15 cellular contexts compared by ENCODE assay signal in the genomic region with DNA sequence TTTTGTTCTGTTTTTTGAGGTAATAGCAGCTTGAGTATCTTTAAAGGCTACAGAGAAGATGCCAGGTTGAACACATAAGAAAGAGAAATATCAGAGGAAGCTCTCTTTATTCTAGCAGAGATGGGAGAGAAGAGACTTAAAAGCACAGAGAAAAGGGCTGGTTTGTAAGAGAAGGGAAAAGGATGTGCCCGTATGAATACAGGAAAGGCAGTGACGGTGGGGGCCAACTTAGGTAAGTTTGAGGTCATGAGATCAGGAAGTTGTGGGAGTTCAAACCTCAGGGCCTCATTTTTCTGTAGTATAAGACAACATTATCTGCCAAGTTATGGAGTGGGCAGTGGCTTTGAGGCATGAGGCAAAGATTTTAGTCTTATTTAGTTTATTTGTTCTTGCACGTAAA.
DNase-seq lines count a peak whose midpoint lies in the region; ATAC-seq and TF ChIP-seq lines count a peak whose summit lies in the region.
"Had no signal": no experiment of that assay in that cellular context is flagged by ENCODE, and none has a peak within 500 bp of the region (broad histone marks: within the 10 kb centered on the region; RNA-seq: fewer than 3 reads in every experiment).

No MANE protein-coding gene starts in this region.

- H3K27ac ChIP-seq in CD8-positive, alpha-beta memory T cell (ENCODE audit: low read depth, low read length) = no peak overlapping the region
- no peak overlapping the region for H3K27ac ChIP-seq in neuronal stem cell (replicated peaks; ENCODE audit: low read length)
- H3K27ac ChIP-seq: cardiac muscle cell, tibial nerve had no signal

- no peak overlapping the region for H3K9ac ChIP-seq in neuronal stem cell (ENCODE audit: low read depth, low read length, poor library complexity)

- H3K36me3 Mint-ChIP-seq in CD8-positive, alpha-beta memory T cell = peaks cover 0 to 9% (median 0%) of the 10 kb centered on the region in 3 donors

- no peaks in the 10 kb centered on the region for H3K79me1 ChIP-seq in neuronal stem cell (ENCODE audit: low read depth, low read length)

- no peak overlapping the region for H2BK15ac ChIP-seq in neuronal stem cell (ENCODE audit: low read length)

- no peaks in the 10 kb centered on the region for H3K36me3 ChIP-seq in CD8-positive, alpha-beta memory T cell (ENCODE audit: insufficient read depth, low read length)
- H3K36me3 ChIP-seq in neuronal stem cell (replicated peaks in 1 of 2; ENCODE audit: control insufficient read depth in 2 of 2, insufficient read depth in 2 of 2, low read length in 2 of 2) = no peaks in the 10 kb centered on the region
- H3K36me3 ChIP-seq: cardiac muscle cell, tibial nerve had no signal

- peaks cover 23% of the 10 kb centered on the region for H3K4me1 ChIP-seq in CD8-positive, alpha-beta memory T cell (ENCODE audit: insufficient read depth, low read length)
- no peaks in the 10 kb centered on the region for H3K4me1 ChIP-seq in neuronal stem cell (ENCODE audit: control insufficient read depth in 2 of 2, insufficient read depth in 1 of 2, low read depth in 1 of 2, low read length in 2 of 2)
- H3K4me1 ChIP-seq: tibial nerve had no signal

- no peak overlapping the region for H2BK120ac ChIP-seq in neuronal stem cell (ENCODE audit: low read depth, low read length)

- H3K27me3 Mint-ChIP-seq in CD8-positive, alpha-beta memory T cell = no peaks in the 10 kb centered on the region
- H3K27me3 Mint-ChIP-seq: B cell had no signal

- H3K4me3 Mint-ChIP-seq in CD8-positive, alpha-beta memory T cell = peak overlapping the region in 4 of 7 donors; percentile 0 to 28 (median 22)
- H3K4me3 Mint-ChIP-seq: B cell, nephron progenitor cell had no signal

- peaks cover 13 to 23% (median 14%) of the 10 kb centered on the region in 3 donors for H3K4me1 Mint-ChIP-seq in CD8-positive, alpha-beta memory T cell
- H3K4me1 Mint-ChIP-seq: B cell had no signal

- H2BK5ac ChIP-seq in neuronal stem cell (ENCODE audit: low read length) = no peak overlapping the region

- no peak overlapping the region for H3K23ac ChIP-seq in neuronal stem cell (ENCODE audit: low read depth, low read length, poor library complexity)

- no CpG with 5 or more reads among the region's 3 CpGs for WGBS in neuronal stem cell (ENCODE audit: extremely low coverage in 2 of 2, insufficient read length in 2 of 2, insufficient replicate concordance in 1 of 2), 2 donors

- H3K4ac ChIP-seq in neuronal stem cell (ENCODE audit: low read length) = no peak overlapping the region

- no peaks in the 10 kb centered on the region for H3K27me3 ChIP-seq in CD8-positive, alpha-beta memory T cell (ENCODE audit: insufficient read depth, low read length, poor library complexity, severe bottlenecking)
- peaks cover 0 to 19% (median 0%) of the 10 kb centered on the region in 3 experiments for H3K27me3 ChIP-seq in neuronal stem cell (ENCODE audit: control insufficient read depth in 3 of 3, insufficient read depth in 3 of 3, low read depth in 1 of 3, low read length in 3 of 3)
- H3K27me3 ChIP-seq: cardiac muscle cell, tibial nerve had no signal

- POLR2A ChIA-PET in CD8-positive, alpha-beta memory T cell (lab: Charles Lee) = no interaction called here

- H2AK5ac ChIP-seq in neuronal stem cell (ENCODE audit: low read depth, low read length) = no peak overlapping the region

- no peak overlapping the region for H3K18ac ChIP-seq in neuronal stem cell (ENCODE audit: low read length)

- peak overlapping the region; percentile 26 to 75 (median 62) for H3K27ac Mint-ChIP-seq in CD8-positive, alpha-beta memory T cell
- H3K27ac Mint-ChIP-seq: B cell had no signal

- H4K8ac ChIP-seq in neuronal stem cell (ENCODE audit: low read depth, low read length) = no peak overlapping the region

- no peak overlapping the region for H3K4me3 ChIP-seq in CD8-positive, alpha-beta memory T cell (ENCODE audit: low read length)
- no peak overlapping the region for H3K4me3 ChIP-seq in neuronal stem cell (ENCODE audit: low read length in 2 of 2)
- H3K4me3 ChIP-seq: cardiac muscle cell, tibial nerve had no signal

- H2AFZ ChIP-seq in neuronal stem cell (ENCODE audit: low read length) = no peak overlapping the region

- H3K9me3 Mint-ChIP-seq in CD8-positive, alpha-beta memory T cell = peaks cover 0 to 6% (median 3%) of the 10 kb centered on the region in 5 donors

- no peak overlapping the region for H2BK12ac ChIP-seq in neuronal stem cell (ENCODE audit: low read length)

- no peak overlapping the region for H4K91ac ChIP-seq in neuronal stem cell (ENCODE audit: low read depth, low read length, poor library complexity)

- no peak for TF ChIP-seq CTCF in GM10266 (IDR thresholded peaks at IDR 0.05; ENCODE audit: control insufficient read depth, insufficient read depth, low read depth, missing control alignments)

- no peaks in the 10 kb centered on the region for H3K9me3 ChIP-seq in CD8-positive, alpha-beta memory T cell (ENCODE audit: low read length)
- no peaks in the 10 kb centered on the region for H3K9me3 ChIP-seq in neuronal stem cell (replicated peaks in 1 of 2; ENCODE audit: control insufficient read depth in 2 of 2, insufficient read depth in 1 of 2, low read depth in 1 of 2, low read length in 2 of 2)

- no peak overlapping the region for H3K4me2 ChIP-seq in neuronal stem cell (ENCODE audit: insufficient read depth, low read length, poor library complexity, severe bottlenecking)

- no peak overlapping the region for H3K14ac ChIP-seq in neuronal stem cell (ENCODE audit: low read length)

- ATAC-seq in GM18909 (IDR thresholded peaks at IDR 0.05; ENCODE audit: poor library complexity, unreplicated experiment) = no peak
- ATAC-seq: right cardiac atrium had no signal

- CTCF ChIA-PET in CD8-positive, alpha-beta memory T cell (lab: Charles Lee) = no interaction called here

- peak in 2 of 5 donors; percentile 32 to 71 for DNase-seq in CD8-positive, alpha-beta memory T cell
- DNase-seq in T-helper 2 cell (peak in 3 of 5 experiments; percentile 7 to 76 (median 42)), neuronal stem cell (ENCODE audit: low spot score) (no peak), GM10266 (ENCODE audit: extremely low spot score) (no peak)
- peak; percentile 63 for DNase-seq in activated effector memory CD4-positive, alpha-beta T cell treated with anti-CD3 and anti-CD28 coated beads, Interleukin-2, amount 50 U/mL, for 16 hours
- DNase-seq in stimulated activated CD4-positive, alpha-beta T cell treated with anti-CD3 and anti-CD28 coated beads, Interleukin-2, amount 100 ng/mL, for 48 hours = peak; percentile 11 to 13
- no peak for DNase-seq in NK-92 treated with Interleukin-12 subunit alpha and Interleukin-12 subunit beta, amount 100 ng/mL, for 24 hours (lab: John Stamatoyannopoulos, UW)
- DNase-seq: activated gamma-delta T cell, NCI-H2107, nephron progenitor cell, right cardiac atrium had no signal

Comparison
In these comparisons a context has a peak if more than half of its experiments do, and no peak if none do; other contexts are left out.
1. DNase-seq: peak in T-helper 2 cell (3 of 5), activated effector memory CD4-positive, alpha-beta T cell treated with anti-CD3 and anti-CD28 coated beads, Interleukin-2, amount 50 U/mL, for 16 hours (single experiment) and stimulated activated CD4-positive, alpha-beta T cell treated with anti-CD3 and anti-CD28 coated beads, Interleukin-2, amount 100 ng/mL, for 48 hours (2 of 2); none in neuronal stem cell (single experiment), GM10266 (single experiment) and NK-92 treated with Interleukin-12 subunit alpha and Interleukin-12 subunit beta, amount 100 ng/mL, for 24 hours (single experiment).